ENCODE assay signal across 1 cellular context in the genomic region with DNA sequence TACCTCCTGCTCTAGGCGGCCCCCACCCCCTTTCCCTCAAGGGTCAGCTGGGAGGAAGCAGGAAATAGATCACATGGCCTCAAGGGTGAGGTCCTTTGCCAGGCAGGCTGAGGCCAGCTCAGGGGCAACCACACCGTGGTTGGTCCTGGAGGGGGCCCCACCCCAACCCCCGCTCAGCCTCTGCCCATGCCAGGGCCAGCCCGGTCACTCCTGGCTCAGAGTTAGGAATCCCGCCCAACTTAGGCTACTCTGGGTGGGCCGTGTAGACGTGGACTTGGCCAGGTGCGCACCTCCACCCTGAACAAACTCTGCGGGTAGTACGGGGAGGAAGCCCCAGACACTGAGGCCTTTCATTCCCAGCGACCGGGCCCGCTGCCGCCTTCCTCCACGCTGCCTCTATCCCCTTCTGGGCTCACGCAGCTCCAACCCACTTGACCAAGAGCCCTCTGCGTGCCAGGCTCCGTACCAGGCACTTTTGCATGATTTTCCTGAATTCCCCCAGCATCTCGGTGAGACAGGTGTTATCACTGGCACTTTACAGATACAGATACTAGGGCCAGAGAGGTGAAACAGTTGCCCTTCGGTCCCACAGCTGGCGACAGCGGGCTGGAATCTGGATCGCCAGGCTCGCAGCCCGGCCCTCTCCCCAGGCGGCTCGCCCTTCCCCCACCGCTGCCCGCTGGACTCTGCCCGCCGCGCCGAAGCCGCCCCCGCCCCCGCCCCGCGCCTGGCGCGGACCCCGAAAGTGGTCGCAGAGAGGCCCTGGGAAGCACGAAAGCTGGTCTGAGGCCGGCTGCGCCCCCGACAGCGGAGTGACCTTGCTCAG.
TF ChIP-seq lines count a peak whose summit lies in the region.

No MANE protein-coding gene starts in this region.

TF ChIP-seq in A549, 52 proteins besides CTCF, POLR2A, EP300 and RAD21:
- no peak for TF ChIP-seq ZNF302 (CRISPR knock-in tag; IDR thresholded peaks at IDR 0.05)
- TF ChIP-seq TP53 (CRISPR knock-in tag; IDR thresholded peaks at IDR 0.05), result peak; percentile 50; the same call in 1 of the 2 replicates
- TF ChIP-seq, protein P1, sequence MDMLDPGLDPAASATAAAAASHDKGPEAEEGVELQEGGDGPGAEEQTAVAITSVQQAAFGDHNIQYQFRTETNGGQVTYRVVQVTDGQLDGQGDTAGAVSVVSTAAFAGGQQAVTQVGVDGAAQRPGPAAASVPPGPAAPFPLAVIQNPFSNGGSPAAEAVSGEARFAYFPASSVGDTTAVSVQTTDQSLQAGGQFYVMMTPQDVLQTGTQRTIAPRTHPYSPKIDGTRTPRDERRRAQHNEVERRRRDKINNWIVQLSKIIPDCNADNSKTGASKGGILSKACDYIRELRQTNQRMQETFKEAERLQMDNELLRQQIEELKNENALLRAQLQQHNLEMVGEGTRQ (IDR thresholded peaks at IDR 0.05), result peak; percentile 82
- TF ChIP-seq, protein P2, sequence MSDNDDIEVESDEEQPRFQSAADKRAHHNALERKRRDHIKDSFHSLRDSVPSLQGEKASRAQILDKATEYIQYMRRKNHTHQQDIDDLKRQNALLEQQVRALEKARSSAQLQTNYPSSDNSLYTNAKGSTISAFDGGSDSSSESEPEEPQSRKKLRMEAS (IDR thresholded peaks at IDR 0.05), result peak; percentile 62
- no peak for TF ChIP-seq PHF8 (IDR thresholded peaks at IDR 0.05; ENCODE audit: borderline replicate concordance, low read depth)
- TF ChIP-seq, protein P3, sequence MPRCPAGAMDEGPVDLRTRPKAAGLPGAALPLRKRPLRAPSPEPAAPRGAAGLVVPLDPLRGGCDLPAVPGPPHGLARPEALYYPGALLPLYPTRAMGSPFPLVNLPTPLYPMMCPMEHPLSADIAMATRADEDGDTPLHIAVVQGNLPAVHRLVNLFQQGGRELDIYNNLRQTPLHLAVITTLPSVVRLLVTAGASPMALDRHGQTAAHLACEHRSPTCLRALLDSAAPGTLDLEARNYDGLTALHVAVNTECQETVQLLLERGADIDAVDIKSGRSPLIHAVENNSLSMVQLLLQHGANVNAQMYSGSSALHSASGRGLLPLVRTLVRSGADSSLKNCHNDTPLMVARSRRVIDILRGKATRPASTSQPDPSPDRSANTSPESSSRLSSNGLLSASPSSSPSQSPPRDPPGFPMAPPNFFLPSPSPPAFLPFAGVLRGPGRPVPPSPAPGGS (IDR thresholded peaks at IDR 0.05), result peak; percentile 48; the same call in 1 of the 3 replicates
- no peak for TF ChIP-seq HOXB5 (CRISPR knock-in tag; IDR thresholded peaks at IDR 0.05)
- peak in 1 of 2 experiments; percentile 12; a peak in 1 of 5 replicates for TF ChIP-seq JUN (IDR thresholded peaks at IDR 0.05)
- 0 out of 2 replicates have a peak, but pooled peaks have one; percentile 41 for TF ChIP-seq MYC (IDR thresholded peaks at IDR 0.05; ENCODE audit: borderline replicate concordance, low read length)
- TF ChIP-seq FOSL2 (IDR thresholded peaks at IDR 0.05), result no peak
- TF ChIP-seq FOSL2 (CRISPR knock-in tag; IDR thresholded peaks at IDR 0.05), result peak; percentile 59
TF ChIP-seq in A549: peak in this region for 7.
